16 cellular contexts compared by ENCODE assay signal in genomic region chr10:43785252-43785651, GRCh38.
DNase-seq lines count a peak whose midpoint lies in the region; ATAC-seq, FAIRE-seq and TF ChIP-seq lines count a peak whose summit lies in the region.
"Had no signal": no experiment of that assay in that cellular context is flagged by ENCODE, and none has a peak within 500 bp of the region (broad histone marks: within the 10 kb centered on the region; RNA-seq: fewer than 3 reads in every experiment).

No MANE protein-coding gene starts in this region.

- no peak overlapping the region for H2AFZ ChIP-seq in MM.1S (ENCODE audit: low read length)

- H3K9me3 ChIP-seq in cardiac muscle cell (ENCODE audit: low read depth), result no peaks in the 10 kb centered on the region
- no peaks in the 10 kb centered on the region for H3K9me3 ChIP-seq in MM.1S (replicated peaks; ENCODE audit: insufficient read depth, low read length)
- H3K9me3 ChIP-seq: SK-N-SH had no signal

- no peak overlapping the region for H3K27ac Mint-ChIP-seq in progenitor cell of endocrine pancreas
- H3K27ac Mint-ChIP-seq: activated naive CD4-positive, alpha-beta T cell treated with anti-CD3 and anti-CD28 coated beads, Interleukin-2, amount 50 U/mL, for 72 hours; B cell had no signal

- no peaks in the 10 kb centered on the region for H3K4me1 ChIP-seq in cardiac muscle cell (ENCODE audit: low read depth)
- H3K4me1 ChIP-seq in MM.1S (ENCODE audit: low read length), result peaks cover 34% of the 10 kb centered on the region

- peaks cover 7% of the 10 kb centered on the region for H3K9me3 Mint-ChIP-seq in progenitor cell of endocrine pancreas (ENCODE audit: low read depth)
- H3K9me3 Mint-ChIP-seq: activated naive CD4-positive, alpha-beta T cell treated with anti-CD3 and anti-CD28 coated beads, Interleukin-2, amount 50 U/mL, for 72 hours; neural crest cell had no signal

- H3K4me1 Mint-ChIP-seq in progenitor cell of endocrine pancreas (ENCODE audit: low read depth), result peaks cover 20% of the 10 kb centered on the region
- H3K4me1 Mint-ChIP-seq: B cell, neural crest cell had no signal

- peak in 1 of 2 donors; percentile 51 for DNase-seq in cardiac muscle cell (ENCODE audit: low read depth in 1 of 2, low spot score in 1 of 2)
- DNase-seq in left ventricle myocardium superior, result no peak
- DNase-seq in MM.1S, result peak; percentile 27
- DNase-seq in dermis blood vessel endothelial cell, result peak; percentile 53
- no peak for DNase-seq in progenitor cell of endocrine pancreas (ENCODE audit: low spot score, unreplicated experiment)
- DNase-seq in RCC 7860 (ENCODE audit: low spot score), result no peak
- DNase-seq: effector CD4-positive, alpha-beta T cell; NCI-H2171 treated with DMSO at 0.1 percent for 48 hours; SK-N-SH; stimulated activated naive CD4-positive, alpha-beta T cell treated with Interleukin-2 at 50 U/mL for 16 hours had no signal

- intact Hi-C loops in left ventricle myocardium superior (cut with micrococcal nuclease), result no loop called here

- ATAC-seq in left ventricle myocardium superior, result no peak
- ATAC-seq in GM21381 (IDR thresholded peaks at IDR 0.05; ENCODE audit: unreplicated experiment), result no peak
- ATAC-seq in GM18519 (IDR thresholded peaks at IDR 0.05; ENCODE audit: low FRiP score, unreplicated experiment), result no peak
- ATAC-seq: activated naive CD4-positive, alpha-beta T cell treated with anti-CD3 and anti-CD28 coated beads, Interleukin-2, amount 50 U/mL, for 72 hours had no signal

- H3K36me3 Mint-ChIP-seq in progenitor cell of endocrine pancreas (ENCODE audit: insufficient read depth), result no peaks in the 10 kb centered on the region
- H3K36me3 Mint-ChIP-seq: activated naive CD4-positive, alpha-beta T cell treated with anti-CD3 and anti-CD28 coated beads, Interleukin-2, amount 50 U/mL, for 72 hours had no signal

- H3K4me3 ChIP-seq in cardiac muscle cell, result no peak overlapping the region
- no peak overlapping the region for H3K4me3 ChIP-seq in MM.1S (ENCODE audit: low read length)

- no peaks in the 10 kb centered on the region for H3K27me3 ChIP-seq in cardiac muscle cell
- no peaks in the 10 kb centered on the region for H3K27me3 ChIP-seq in MM.1S (replicated peaks; ENCODE audit: insufficient read depth, low read length)

- H3K36me3 ChIP-seq in cardiac muscle cell (no peaks in the 10 kb centered on the region), MM.1S (replicated peaks; ENCODE audit: insufficient read depth, low read length) (no peaks in the 10 kb centered on the region)

- H3K27me3 Mint-ChIP-seq in progenitor cell of endocrine pancreas, result peaks cover 10% of the 10 kb centered on the region
- H3K27me3 Mint-ChIP-seq: B cell had no signal

- no peak overlapping the region for H3K4me3 Mint-ChIP-seq in progenitor cell of endocrine pancreas (ENCODE audit: low read depth)
- H3K4me3 Mint-ChIP-seq: B cell, neural crest cell had no signal

- H3K27ac ChIP-seq in cardiac muscle cell, result no peak overlapping the region
- H3K27ac ChIP-seq in MM.1S (ENCODE audit: low read length), result no peak overlapping the region

- peak; percentile 29 for TF ChIP-seq CTCF in cardiac muscle cell (IDR thresholded peaks at IDR 0.05; ENCODE audit: low read depth, low read length)
- 0 out of 2 replicates have a peak, but pooled peaks have one; percentile 20 for TF ChIP-seq CTCF in MM.1S (IDR thresholded peaks at IDR 0.05; ENCODE audit: low read length)
- TF ChIP-seq CTCF in progenitor cell of endocrine pancreas (IDR thresholded peaks at IDR 0.05; ENCODE audit: unreplicated experiment), result peak; percentile 6

- FAIRE-seq in RCC 7860 (lab: Jason Lieb, UNC), result no peak
- FAIRE-seq: GM12891 had no signal

- H3K9ac ChIP-seq in MM.1S (ENCODE audit: low read length), result no peak overlapping the region
- H3K9ac ChIP-seq: SK-N-SH had no signal

- no peak overlapping the region for H3K4me2 ChIP-seq in MM.1S (ENCODE audit: low read depth, low read length)
- H3K4me2 ChIP-seq: SK-N-SH had no signal

- no peaks in the 10 kb centered on the region for H3K9me2 ChIP-seq in MM.1S (replicated peaks; ENCODE audit: insufficient read depth, low read length)
- H3K9me2 ChIP-seq: SK-N-SH had no signal

- no peaks in the 10 kb centered on the region for H4K20me1 ChIP-seq in MM.1S (ENCODE audit: insufficient read depth, low read length)

- H3K79me2 ChIP-seq in MM.1S (ENCODE audit: low read length), result no peaks in the 10 kb centered on the region

- H3F3A ChIP-seq in MM.1S (ENCODE audit: insufficient read depth, low read length), result peaks cover 13% of the 10 kb centered on the region

Comparison
In these comparisons a context has a peak if more than half of its experiments do, and no peak if none do; other contexts are left out.
1. DNase-seq: peak in MM.1S (single experiment) and dermis blood vessel endothelial cell (single experiment); none in left ventricle myocardium superior (single experiment), progenitor cell of endocrine pancreas (single experiment) and RCC 7860 (single experiment).
2. Peak in every context shown above with its lines, with median percentiles within 50 percentile points of each other: CTCF ChIP-seq.